18 cellular contexts compared by ENCODE assay signal in the genomic region with DNA sequence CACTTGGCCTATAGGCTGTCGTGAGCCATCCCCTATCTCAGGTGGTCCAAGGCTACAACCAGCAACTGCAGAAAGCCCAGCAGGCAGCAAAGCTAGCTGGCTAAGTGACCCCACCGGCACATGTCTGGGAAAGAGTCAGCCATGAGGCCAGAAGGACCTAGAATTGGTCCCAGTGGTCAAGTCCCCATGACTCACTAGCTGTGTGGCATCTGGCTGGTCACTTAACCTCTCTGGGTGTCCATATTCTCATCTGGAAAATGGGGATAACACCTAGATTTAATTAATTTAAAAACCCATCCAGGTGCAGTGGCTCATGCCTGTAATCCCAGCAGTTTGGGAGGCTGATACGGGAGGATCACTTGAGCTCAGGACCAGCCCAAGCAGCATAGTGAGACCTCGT.
"Had no signal": no experiment of that assay in that cellular context is flagged by ENCODE, and none has a peak within 500 bp of the region (broad histone marks: within the 10 kb centered on the region; RNA-seq: fewer than 3 reads in every experiment).

No MANE protein-coding gene starts in this region.

- H3K27ac ChIP-seq: epithelial cell of prostate, lower lobe of right lung, SK-N-MC had no signal

- H3K4me3 ChIP-seq: heart left ventricle, lower lobe of right lung, SK-N-MC had no signal

- H3K4me3 Mint-ChIP-seq: activated CD4-positive, alpha-beta memory T cell treated with anti-CD3 and anti-CD28 coated beads for 36 hours; activated CD8-positive, alpha-beta memory T cell treated with anti-CD3 and anti-CD28 coated beads, Interleukin-2, amount 10 ng/mL, durations not matched to agents 7 days and 5 days; activated T-cell treated with anti-CD3 and anti-CD28 coated beads, Interleukin-2, amount 50 U/mL, for 24 hours; dendritic cell treated with granulocyte-macrophage colony-stimulating factor and Interleukin-4, amounts not matched to agents 40 ng/mL and 50 ng/mL, for 4 days; type B pancreatic cell had no signal

- H3K36me3 Mint-ChIP-seq: type B pancreatic cell had no signal

- H3K27me3 Mint-ChIP-seq: activated CD4-positive, alpha-beta memory T cell treated with anti-CD3 and anti-CD28 coated beads for 36 hours; activated CD8-positive, alpha-beta memory T cell treated with anti-CD3 and anti-CD28 coated beads, Interleukin-2, amount 10 ng/mL, durations not matched to agents 7 days and 5 days; activated T-cell treated with anti-CD3 and anti-CD28 coated beads, Interleukin-2, amount 50 U/mL, for 24 hours; dendritic cell treated with granulocyte-macrophage colony-stimulating factor and Interleukin-4, amounts not matched to agents 40 ng/mL and 50 ng/mL, for 4 days; stimulated activated memory B cell treated with anti-CD40 and anti-IgM and Interleukin-4, amounts not matched to agents 10 μg/mL and 1 μg/mL and 100 μg/mL, for 72 hours had no signal

- DNase-seq: activated CD4-positive, alpha-beta memory T cell treated with anti-CD3 and anti-CD28 coated beads for 36 hours; activated CD4-positive, alpha-beta T cell treated with anti-CD3 and anti-CD28 coated beads for 1 hour; activated CD8-positive, alpha-beta memory T cell treated with anti-CD3 and anti-CD28 coated beads, Interleukin-2, amount 10 ng/mL, durations not matched to agents 7 days and 5 days; activated gamma-delta T cell; activated T-cell treated with anti-CD3 and anti-CD28 coated beads, Interleukin-2, amount 50 U/mL, for 24 hours; left cardiac atrium; lower lobe of right lung; midbrain; retina; substantia nigra had no signal

- H3K9me3 Mint-ChIP-seq: activated CD4-positive, alpha-beta memory T cell treated with anti-CD3 and anti-CD28 coated beads for 36 hours; activated T-cell treated with anti-CD3 and anti-CD28 coated beads, Interleukin-2, amount 50 U/mL, for 24 hours; dendritic cell treated with granulocyte-macrophage colony-stimulating factor and Interleukin-4, amounts not matched to agents 40 ng/mL and 50 ng/mL, for 4 days; stimulated activated memory B cell treated with anti-CD40 and anti-IgM and Interleukin-4, amounts not matched to agents 10 μg/mL and 1 μg/mL and 100 μg/mL, for 72 hours; type B pancreatic cell had no signal

- H3K9me3 ChIP-seq: lower lobe of right lung had no signal

- H3K27ac Mint-ChIP-seq: type B pancreatic cell had no signal

- FAIRE-seq: bronchial epithelial cell, frontal cortex had no signal

- ATAC-seq: activated CD8-positive, alpha-beta memory T cell treated with anti-CD3 and anti-CD28 coated beads, Interleukin-2, amount 10 ng/mL, durations not matched to agents 7 days and 5 days; left cardiac atrium; stimulated activated memory B cell treated with anti-CD40 and anti-IgM and Interleukin-4, amounts not matched to agents 10 μg/mL and 1 μg/mL and 100 μg/mL, for 72 hours had no signal

- H3K27me3 ChIP-seq: heart left ventricle had no signal
